In genomic region chr4:107278791-107279481, GRCh38 we compare ENCODE assay signal across 26 cellular contexts.
DNase-seq lines count a peak whose midpoint lies in the region; ATAC-seq, FAIRE-seq and TF ChIP-seq lines count a peak whose summit lies in the region.
"Had no signal": no experiment of that assay in that cellular context is flagged by ENCODE, and none has a peak within 500 bp of the region (broad histone marks: within the 10 kb centered on the region; RNA-seq: fewer than 3 reads in every experiment).

No MANE protein-coding gene starts in this region.

- no peak for TF ChIP-seq RAD21 in HepG2 (CRISPR knock-in tag; IDR thresholded peaks at IDR 0.05)

- no peak for FAIRE-seq in HepG2 (lab: Jason Lieb, UNC)
- FAIRE-seq: A204.1, H1 had no signal

- TF ChIP-seq EP300 in HepG2 (IDR thresholded peaks at IDR 0.05; ENCODE audit: low read depth in 2 of 2, low read length in 2 of 2) (no peak), HepG2 (CRISPR knock-in tag; IDR thresholded peaks at IDR 0.05; ENCODE audit: borderline replicate concordance) (no peak)

- TF ChIP-seq POLR2A in HepG2 (IDR thresholded peaks at IDR 0.05; ENCODE audit: insufficient read depth in 1 of 2, low read depth in 2 of 2, low read length in 2 of 2) (no peak), right lobe of liver (IDR thresholded peaks at IDR 0.05) (no peak)

- peak overlapping the region; percentile 32 for H3K27ac Mint-ChIP-seq in type B pancreatic cell
- H3K27ac Mint-ChIP-seq: activated CD4-positive, alpha-beta T cell treated with anti-CD3 and anti-CD28 coated beads for 36 hours; activated naive CD4-positive, alpha-beta T cell treated with anti-CD3 and anti-CD28 coated beads, Interleukin-2, amount 10 ng/mL, durations not matched to agents 7 days and 5 days; activated T-cell treated with anti-CD3 and anti-CD28 coated beads, Interleukin-2, amount 50 U/mL, for 72 hours had no signal

- no TSS peak for BruUV-seq in HepG2 (replicated peaks; lab: Mats Ljungman, UMichigan)

- H3K9me3 ChIP-seq in HepG2 (ENCODE audit: low read length): no peaks in the 10 kb centered on the region
- H3K9me3 ChIP-seq in right lobe of liver: no peaks in the 10 kb centered on the region
- H3K9me3 ChIP-seq in adipocyte (ENCODE audit: control insufficient read depth, low read length): no peaks in the 10 kb centered on the region
- no peaks in the 10 kb centered on the region for H3K9me3 ChIP-seq in hepatocyte (ENCODE audit: low read depth)
- H3K9me3 ChIP-seq in upper lobe of right lung: no peaks in the 10 kb centered on the region
- H3K9me3 ChIP-seq: gastroesophageal sphincter, ovary, right atrium auricular region had no signal

- CTCF ChIA-PET in HepG2 (lab: Yijun Ruan, JAX; ENCODE audit: low intra/inter-chr PET ratio, low total read pairs): no interaction called here

- peaks cover 21% of the 10 kb centered on the region for H3K4me1 Mint-ChIP-seq in type B pancreatic cell (ENCODE audit: unreplicated experiment)
- H3K4me1 Mint-ChIP-seq: activated CD4-positive, alpha-beta T cell treated with anti-CD3 and anti-CD28 coated beads for 36 hours; activated naive CD4-positive, alpha-beta T cell treated with anti-CD3 and anti-CD28 coated beads, Interleukin-2, amount 10 ng/mL, durations not matched to agents 7 days and 5 days had no signal

- intact Hi-C loops in HepG2 (cut with micrococcal nuclease; ENCODE audit: unreplicated experiment) (no loop called here), right lobe of liver (cut with DNase I) (no loop called here), upper lobe of right lung (cut with DNase I) (no loop called here)

- POLR2A ChIA-PET in HepG2 (lab: Yijun Ruan, JAX): no interaction called here

- H3K4me2 ChIP-seq in HepG2 (ENCODE audit: low read depth, low read length) (no peak overlapping the region), hepatocyte (peak overlapping the region; percentile 32)
- H3K4me2 ChIP-seq: PC-9 had no signal

- H3K79me2 ChIP-seq in HepG2 (ENCODE audit: insufficient read depth, low read length): no peaks in the 10 kb centered on the region
- H3K79me2 ChIP-seq in hepatocyte: no peaks in the 10 kb centered on the region

- no peaks in the 10 kb centered on the region for H3K27me3 Mint-ChIP-seq in type B pancreatic cell
- H3K27me3 Mint-ChIP-seq: activated naive CD4-positive, alpha-beta T cell treated with anti-CD3 and anti-CD28 coated beads, Interleukin-2, amount 10 ng/mL, durations not matched to agents 7 days and 5 days had no signal

- H3K36me3 Mint-ChIP-seq in type B pancreatic cell: no peaks in the 10 kb centered on the region
- H3K36me3 Mint-ChIP-seq: activated naive CD4-positive, alpha-beta T cell treated with anti-CD3 and anti-CD28 coated beads, Interleukin-2, amount 10 ng/mL, durations not matched to agents 7 days and 5 days had no signal

- H4K20me1 ChIP-seq in HepG2 (ENCODE audit: insufficient read depth, low read length) (no peaks in the 10 kb centered on the region), hepatocyte (ENCODE audit: insufficient read depth, poor library complexity, severe bottlenecking) (no peaks in the 10 kb centered on the region)

- H3K27me3 ChIP-seq in HepG2 (ENCODE audit: control insufficient read depth in 1 of 2, insufficient read depth in 2 of 2, low read length in 2 of 2) (no peaks in the 10 kb centered on the region), right lobe of liver (no peaks in the 10 kb centered on the region), adipocyte (replicated peaks; ENCODE audit: control insufficient read depth, insufficient read depth, low read length) (no peaks in the 10 kb centered on the region), hepatocyte (no peaks in the 10 kb centered on the region), upper lobe of right lung (peaks cover 4% of the 10 kb centered on the region)
- H3K27me3 ChIP-seq: gastroesophageal sphincter, ovary, right atrium auricular region had no signal

- H3K9ac ChIP-seq in HepG2 (ENCODE audit: insufficient read depth, low read depth, low read length) (no peak overlapping the region), adipocyte (ENCODE audit: low read length) (no peak overlapping the region)

- DNase-seq in HepG2 (ENCODE audit: low spot score) (peak; percentile 1), right lobe of liver (no peak), adipocyte (ENCODE audit: low read depth) (peak; percentile 55), hepatocyte (ENCODE audit: low spot score) (no peak), type B pancreatic cell (ENCODE audit: extremely low spot score, unreplicated experiment) (no peak), NCI-H2196 (lab: John Stamatoyannopoulos, UW; ENCODE audit: unreplicated experiment) (no peak), upper lobe of right lung (no peak)
- DNase-seq: activated CD4-positive, alpha-beta T cell treated with anti-CD3 and anti-CD28 coated beads for 36 hours; activated naive CD4-positive, alpha-beta T cell treated with anti-CD3 and anti-CD28 coated beads, Interleukin-2, amount 10 ng/mL, durations not matched to agents 7 days and 5 days; activated T-cell treated with anti-CD3 and anti-CD28 coated beads, Interleukin-2, amount 50 U/mL, for 72 hours; caudate nucleus; COR-L47; dorsolateral prefrontal cortex; KG1; NCI-H1694; NCI-H2227 treated with DMSO at 0.1 percent for 48 hours; ovary; SIG-M5; stimulated activated CD4-positive, alpha-beta T cell treated with anti-CD3 and anti-CD28 coated beads, Interleukin-15, amount 100 ng/mL, for 24 hours; stimulated activated CD8-positive, alpha-beta memory T cell treated with anti-CD3 and anti-CD28 coated beads, Interleukin-4, amount 100 ng/mL, for 48 hours had no signal

- no peaks in the 10 kb centered on the region for H3K9me2 ChIP-seq in hepatocyte (replicated peaks; ENCODE audit: insufficient read depth)

- no peaks in the 10 kb centered on the region for H3K4me1 ChIP-seq in HepG2 (ENCODE audit: insufficient read depth, low read length)
- no peaks in the 10 kb centered on the region for H3K4me1 ChIP-seq in right lobe of liver
- peaks cover 15% of the 10 kb centered on the region for H3K4me1 ChIP-seq in adipocyte (ENCODE audit: control insufficient read depth, insufficient read depth, low read length)
- peaks cover 3% of the 10 kb centered on the region for H3K4me1 ChIP-seq in hepatocyte (ENCODE audit: insufficient read depth)
- H3K4me1 ChIP-seq in upper lobe of right lung: no peaks in the 10 kb centered on the region
- H3K4me1 ChIP-seq: gastroesophageal sphincter, right atrium auricular region had no signal

- H3K4me3 ChIP-seq in HepG2 (replicated peaks in 1 of 3; ENCODE audit: insufficient read depth in 1 of 3, low read depth in 2 of 3, low read length in 3 of 3) (no peak overlapping the region), right lobe of liver (no peak overlapping the region), adipocyte (ENCODE audit: low read length) (no peak overlapping the region), hepatocyte (no peak overlapping the region), upper lobe of right lung (no peak overlapping the region)
- H3K4me3 ChIP-seq: dorsolateral prefrontal cortex, gastroesophageal sphincter, ovary, PC-9, right atrium auricular region had no signal

- no peak overlapping the region for H2AFZ ChIP-seq in HepG2 (ENCODE audit: low read length)
- H2AFZ ChIP-seq in hepatocyte: no peak overlapping the region
- H2AFZ ChIP-seq: PC-9 had no signal

- ATAC-seq in HepG2 (no peak), right lobe of liver (no peak), upper lobe of right lung (no peak), HG02938 (IDR thresholded peaks at IDR 0.05; ENCODE audit: unreplicated experiment) (no peak)
- ATAC-seq: activated CD4-positive, alpha-beta T cell treated with anti-CD3 and anti-CD28 coated beads for 36 hours; activated T-cell treated with anti-CD3 and anti-CD28 coated beads, Interleukin-2, amount 50 U/mL, for 72 hours; gastroesophageal sphincter had no signal

- TF ChIP-seq CTCF in HepG2 (CRISPR knock-in tag; IDR thresholded peaks at IDR 0.05): no peak
- no peak for TF ChIP-seq CTCF in right lobe of liver (IDR thresholded peaks at IDR 0.05)
- no peak for TF ChIP-seq CTCF in hepatocyte (IDR thresholded peaks at IDR 0.05; ENCODE audit: poor library complexity)
- TF ChIP-seq CTCF in type B pancreatic cell (conservative IDR thresholded peaks at IDR 0.05): no peak
- no peak for TF ChIP-seq CTCF in upper lobe of right lung (IDR thresholded peaks at IDR 0.05)

- H3K9me3 Mint-ChIP-seq in type B pancreatic cell: peaks cover 9% of the 10 kb centered on the region
- H3K9me3 Mint-ChIP-seq: activated naive CD4-positive, alpha-beta T cell treated with anti-CD3 and anti-CD28 coated beads, Interleukin-2, amount 10 ng/mL, durations not matched to agents 7 days and 5 days; activated T-cell treated with anti-CD3 and anti-CD28 coated beads, Interleukin-2, amount 50 U/mL, for 72 hours had no signal

- no peak overlapping the region for H3K27ac ChIP-seq in HepG2 (ENCODE audit: extremely low read length, insufficient read depth, low read length)
- no peak overlapping the region for H3K27ac ChIP-seq in right lobe of liver
- peak overlapping the region; percentile 58 for H3K27ac ChIP-seq in hepatocyte
- H3K27ac ChIP-seq in upper lobe of right lung: no peak overlapping the region
- H3K27ac ChIP-seq: dorsolateral prefrontal cortex, gastroesophageal sphincter, ovary, PC-9, right atrium auricular region had no signal

- in situ Hi-C loops in HepG2 (cut with HindIII; ENCODE audit: extremely low pct_ligation_motif_present, low pct_unique_long_range_greater_than_20kb): no loop called here

- no peak overlapping the region for H3K4me3 Mint-ChIP-seq in type B pancreatic cell
- H3K4me3 Mint-ChIP-seq: activated CD4-positive, alpha-beta T cell treated with anti-CD3 and anti-CD28 coated beads for 36 hours; activated naive CD4-positive, alpha-beta T cell treated with anti-CD3 and anti-CD28 coated beads, Interleukin-2, amount 10 ng/mL, durations not matched to agents 7 days and 5 days; activated T-cell treated with anti-CD3 and anti-CD28 coated beads, Interleukin-2, amount 50 U/mL, for 72 hours had no signal

- 2% methylated on average over 4 of the region's 4 CpGs for WGBS in HepG2 (ENCODE audit: low lambda C conversion rate)
- WGBS in right lobe of liver (ENCODE audit: insufficient coverage, low coverage, low lambda C conversion rate, missing lambda C conversion rate): 31% methylated on average over 4 of the region's 4 CpGs
- 44% methylated on average over 4 of the region's 4 CpGs for whole genome bisulfite sequencing in hepatocyte (ENCODE audit: low lambda C conversion rate, missing lambda C conversion rate)

- H3K36me3 ChIP-seq in HepG2 (replicated peaks in 1 of 2; ENCODE audit: control insufficient read depth in 1 of 2, insufficient read depth in 2 of 2, low read length in 2 of 2) (no peaks in the 10 kb centered on the region), right lobe of liver (no peaks in the 10 kb centered on the region), adipocyte (ENCODE audit: control insufficient read depth, insufficient read depth, low read length, severe bottlenecking) (no peaks in the 10 kb centered on the region), hepatocyte (replicated peaks; ENCODE audit: insufficient read depth, low read depth) (no peaks in the 10 kb centered on the region), upper lobe of right lung (no peaks in the 10 kb centered on the region)
- H3K36me3 ChIP-seq: gastroesophageal sphincter, ovary, right atrium auricular region had no signal

TF ChIP-seq in HepG2, 621 proteins besides CTCF, POLR2A, EP300 and RAD21:
- no peak for TF ChIP-seq SNAPC2 (CRISPR knock-in tag; IDR thresholded peaks at IDR 0.05)
- TF ChIP-seq NFIC (IDR thresholded peaks at IDR 0.05; ENCODE audit: low read length): no peak
- TF ChIP-seq REL (CRISPR knock-in tag; conservative IDR thresholded peaks at IDR 0.05): no peak

Comparison
In these comparisons a context has a peak if more than half of its experiments do, and no peak if none do; other contexts are left out.
1. DNase-seq: peak in HepG2 (single experiment) and adipocyte (single experiment); none in right lobe of liver (0 of 3), hepatocyte (single experiment), type B pancreatic cell (single experiment), NCI-H2196 (single experiment) and upper lobe of right lung (single experiment).